Comparison of ENCODE assay signal across 8 cellular contexts in the genomic region with DNA sequence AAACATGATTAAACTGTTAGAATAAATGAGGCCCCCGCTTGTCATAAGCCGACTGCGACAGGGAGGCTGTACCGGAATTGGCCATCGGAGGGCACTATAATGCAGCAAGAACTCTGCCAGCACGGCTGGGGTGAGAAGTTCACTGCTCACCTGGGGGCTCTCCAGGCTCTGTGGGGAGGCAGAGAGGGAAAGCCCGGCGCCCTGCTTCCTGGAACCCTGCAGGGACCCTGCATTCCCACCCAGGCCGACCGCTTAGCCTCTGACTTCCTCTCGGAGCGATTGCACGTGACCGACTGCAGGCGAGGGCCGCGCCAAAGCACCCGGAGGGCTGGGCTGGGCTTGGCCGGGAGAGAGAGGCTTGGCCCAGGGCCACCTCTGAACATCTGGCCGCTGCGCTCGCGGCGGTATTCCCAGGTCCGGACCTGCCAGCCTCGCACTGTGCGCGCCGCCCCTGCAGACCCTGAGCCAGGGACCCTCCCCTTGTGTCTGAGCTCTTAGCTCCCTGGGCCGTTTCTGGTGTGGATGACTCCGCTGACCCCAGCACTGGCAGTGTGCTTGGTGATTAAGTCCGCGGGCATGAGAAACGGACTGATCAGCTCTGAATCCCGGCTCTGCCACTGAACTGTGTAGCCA. TPM values are rescaled to one million over a fixed set of nuclear protein-coding genes. Genes with fewer than 3 reads are reported as not detected.
A peak's percentile ranks its signal among the peaks of the same experiment; 100 is the strongest.
DNase-seq lines count a peak whose midpoint lies in the region; ATAC-seq lines count a peak whose summit lies in the region.

No MANE protein-coding gene starts in this region.

- peak; percentile 90 for ATAC-seq in GM19035 (IDR thresholded peaks at IDR 0.05; ENCODE audit: unreplicated experiment)
- peak; percentile 88 for ATAC-seq in HG03342 (IDR thresholded peaks at IDR 0.05; ENCODE audit: unreplicated experiment)

- DNase-seq in AG20443 (ENCODE audit: low spot score) (peak; percentile 86), NCI-H345 treated with DMSO at 0.1 percent for 48 hours (lab: John Stamatoyannopoulos, UW; ENCODE audit: unreplicated experiment) (peak; percentile 55), cerebellum (ENCODE audit: low spot score) (peak; percentile 56), kidney tubule cell (ENCODE audit: low spot score) (peak; percentile 87)
- DNase-seq in activated CD4-positive, CD25-positive, alpha-beta regulatory T cell treated with anti-CD3 and anti-CD28 coated beads, Interleukin-2, amount 50 U/mL, for 72 hours, result peak; percentile 91
- DNase-seq in stimulated activated CD4-positive, alpha-beta T cell treated with anti-CD3 and anti-CD28 coated beads, Interleukin-1b, Interleukin-23, amount 100 ng/mL, for 24 hours (ENCODE audit: low read depth in 4 of 4, low spot score in 1 of 4), result peak; percentile 61 to 88 (median 74)

RNA-seq across cellular contexts. Expression of a gene that starts 26.2 kb away (rescaled TPM):
- not detected for total RNA-seq in cerebellum

Comparison
In these comparisons a context has a peak if more than half of its experiments do, and no peak if none do; other contexts are left out.
1. Peak in every context shown above with its lines: DNase-seq and ATAC-seq.